1 cellular context compared by ENCODE assay signal in the genomic region with DNA sequence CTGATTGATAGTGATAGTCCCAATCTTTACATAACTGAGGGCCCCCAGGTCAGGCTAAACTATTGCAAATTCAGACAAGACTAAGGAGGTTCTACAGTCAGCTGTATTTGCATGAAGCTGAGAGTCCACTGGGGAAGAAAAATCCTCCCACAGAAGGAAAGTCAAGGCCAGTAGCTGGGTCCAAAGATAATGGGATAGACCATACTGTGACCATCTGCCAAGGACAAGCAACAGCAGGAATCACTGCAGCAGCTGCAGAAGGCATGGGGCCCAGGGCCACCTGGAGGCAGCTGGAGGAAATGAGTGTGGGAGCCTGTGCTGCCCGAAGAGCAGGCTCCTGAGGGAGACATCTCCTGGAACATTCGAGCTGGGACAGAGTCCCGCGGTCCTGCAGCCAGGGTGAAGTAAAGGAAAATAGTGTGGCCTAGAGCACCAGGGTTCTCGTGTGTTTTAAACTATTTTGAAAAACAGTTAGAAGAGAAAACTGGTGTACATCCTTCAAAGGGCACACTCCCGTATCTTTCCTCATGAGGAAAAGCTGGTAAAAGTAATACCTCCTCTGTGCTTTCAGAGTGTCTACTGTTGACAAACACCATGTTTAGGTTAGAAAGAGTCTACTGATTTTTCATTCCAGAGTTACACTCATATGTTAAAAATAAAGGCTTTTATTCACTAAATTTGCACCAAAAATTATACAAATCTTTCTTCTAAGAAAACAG.
TF ChIP-seq lines count a peak whose summit lies in the region.

No MANE protein-coding gene starts in this region.

TF ChIP-seq in HepG2, 621 proteins besides CTCF, POLR2A, EP300 and RAD21 (continued from another document and continues in another):
- TF ChIP-seq, protein P1, sequence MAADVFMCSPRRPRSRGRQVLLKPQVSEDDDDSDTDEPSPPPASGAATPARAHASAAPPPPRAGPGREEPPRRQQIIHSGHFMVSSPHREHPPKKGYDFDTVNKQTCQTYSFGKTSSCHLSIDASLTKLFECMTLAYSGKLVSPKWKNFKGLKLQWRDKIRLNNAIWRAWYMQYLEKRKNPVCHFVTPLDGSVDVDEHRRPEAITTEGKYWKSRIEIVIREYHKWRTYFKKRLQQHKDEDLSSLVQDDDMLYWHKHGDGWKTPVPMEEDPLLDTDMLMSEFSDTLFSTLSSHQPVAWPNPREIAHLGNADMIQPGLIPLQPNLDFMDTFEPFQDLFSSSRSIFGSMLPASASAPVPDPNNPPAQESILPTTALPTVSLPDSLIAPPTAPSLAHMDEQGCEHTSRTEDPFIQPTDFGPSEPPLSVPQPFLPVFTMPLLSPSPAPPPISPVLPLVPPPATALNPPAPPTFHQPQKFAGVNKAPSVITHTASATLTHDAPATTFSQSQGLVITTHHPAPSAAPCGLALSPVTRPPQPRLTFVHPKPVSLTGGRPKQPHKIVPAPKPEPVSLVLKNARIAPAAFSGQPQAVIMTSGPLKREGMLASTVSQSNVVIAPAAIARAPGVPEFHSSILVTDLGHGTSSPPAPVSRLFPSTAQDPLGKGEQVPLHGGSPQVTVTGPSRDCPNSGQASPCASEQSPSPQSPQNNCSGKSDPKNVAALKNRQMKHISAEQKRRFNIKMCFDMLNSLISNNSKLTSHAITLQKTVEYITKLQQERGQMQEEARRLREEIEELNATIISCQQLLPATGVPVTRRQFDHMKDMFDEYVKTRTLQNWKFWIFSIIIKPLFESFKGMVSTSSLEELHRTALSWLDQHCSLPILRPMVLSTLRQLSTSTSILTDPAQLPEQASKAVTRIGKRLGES (CRISPR knock-in tag; IDR thresholded peaks at IDR 0.05; ENCODE audit: borderline replicate concordance), result no peak
- TF ChIP-seq ZSCAN20 (CRISPR knock-in tag; IDR thresholded peaks at IDR 0.05; ENCODE audit: borderline replicate concordance) (no peak), SUZ12 (IDR thresholded peaks at IDR 0.05; ENCODE audit: low read depth, low read length) (no peak), POLR2AphosphoS2 (IDR thresholded peaks at IDR 0.05; ENCODE audit: low read depth, low read length) (no peak), SRF (IDR thresholded peaks at IDR 0.05; ENCODE audit: low read depth, low read length) (no peak), ZNF547 (CRISPR knock-in tag; IDR thresholded peaks at IDR 0.05) (no peak), REPIN1 (CRISPR knock-in tag; IDR thresholded peaks at IDR 0.05; ENCODE audit: borderline replicate concordance, low read depth) (peak; percentile 75; the same call in 1 of the 2 replicates), MEIS2 (CRISPR knock-in tag; IDR thresholded peaks at IDR 0.05) (0 out of 2 replicates have a peak, but pooled peaks have one; percentile 39), CCAR2 (optimal IDR thresholded peaks at IDR 0.05; ENCODE audit: low read depth, low read length) (no peak), BHLHE40 (IDR thresholded peaks at IDR 0.05; ENCODE audit: low read length) (no peak), ZNF784 (CRISPR knock-in tag; IDR thresholded peaks at IDR 0.05; ENCODE audit: borderline replicate concordance) (no peak), GLI4 (CRISPR knock-in tag; IDR thresholded peaks at IDR 0.05; ENCODE audit: borderline replicate concordance) (no peak), ZBTB39 (CRISPR knock-in tag; IDR thresholded peaks at IDR 0.05) (peak; percentile 91), HOMEZ (CRISPR knock-in tag; IDR thresholded peaks at IDR 0.05; ENCODE audit: low read depth) (peak; percentile 74), LRRFIP1 (CRISPR knock-in tag; conservative IDR thresholded peaks at IDR 0.05) (no peak), ZBTB37 (CRISPR knock-in tag; IDR thresholded peaks at IDR 0.05) (no peak), ZNF644 (CRISPR knock-in tag; IDR thresholded peaks at IDR 0.05; ENCODE audit: low read depth) (peak; percentile 80), SOX6 (IDR thresholded peaks at IDR 0.05) (no peak), SOX6 (CRISPR knock-in tag; IDR thresholded peaks at IDR 0.05) (peak; percentile 84), NCOA5 (CRISPR knock-in tag; IDR thresholded peaks at IDR 0.05) (no peak), SATB2 (CRISPR knock-in tag; IDR thresholded peaks at IDR 0.05) (no peak), ZFP41 (CRISPR knock-in tag; IDR thresholded peaks at IDR 0.05; ENCODE audit: borderline replicate concordance) (no peak), FOXP1 (IDR thresholded peaks at IDR 0.05) (no peak), FOXP1 (CRISPR knock-in tag; IDR thresholded peaks at IDR 0.05) (peak; percentile 54; the same call in 1 of the 2 replicates), DMTF1 (CRISPR knock-in tag; IDR thresholded peaks at IDR 0.05) (no peak)
- TF ChIP-seq, protein P2, sequence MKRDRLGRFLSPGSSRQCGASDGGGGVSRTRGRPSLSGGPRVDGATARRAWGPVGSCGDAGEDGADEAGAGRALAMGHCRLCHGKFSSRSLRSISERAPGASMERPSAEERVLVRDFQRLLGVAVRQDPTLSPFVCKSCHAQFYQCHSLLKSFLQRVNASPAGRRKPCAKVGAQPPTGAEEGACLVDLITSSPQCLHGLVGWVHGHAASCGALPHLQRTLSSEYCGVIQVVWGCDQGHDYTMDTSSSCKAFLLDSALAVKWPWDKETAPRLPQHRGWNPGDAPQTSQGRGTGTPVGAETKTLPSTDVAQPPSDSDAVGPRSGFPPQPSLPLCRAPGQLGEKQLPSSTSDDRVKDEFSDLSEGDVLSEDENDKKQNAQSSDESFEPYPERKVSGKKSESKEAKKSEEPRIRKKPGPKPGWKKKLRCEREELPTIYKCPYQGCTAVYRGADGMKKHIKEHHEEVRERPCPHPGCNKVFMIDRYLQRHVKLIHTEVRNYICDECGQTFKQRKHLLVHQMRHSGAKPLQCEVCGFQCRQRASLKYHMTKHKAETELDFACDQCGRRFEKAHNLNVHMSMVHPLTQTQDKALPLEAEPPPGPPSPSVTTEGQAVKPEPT (CRISPR knock-in tag; IDR thresholded peaks at IDR 0.05; ENCODE audit: low read depth), result no peak
- TF ChIP-seq, protein P3, sequence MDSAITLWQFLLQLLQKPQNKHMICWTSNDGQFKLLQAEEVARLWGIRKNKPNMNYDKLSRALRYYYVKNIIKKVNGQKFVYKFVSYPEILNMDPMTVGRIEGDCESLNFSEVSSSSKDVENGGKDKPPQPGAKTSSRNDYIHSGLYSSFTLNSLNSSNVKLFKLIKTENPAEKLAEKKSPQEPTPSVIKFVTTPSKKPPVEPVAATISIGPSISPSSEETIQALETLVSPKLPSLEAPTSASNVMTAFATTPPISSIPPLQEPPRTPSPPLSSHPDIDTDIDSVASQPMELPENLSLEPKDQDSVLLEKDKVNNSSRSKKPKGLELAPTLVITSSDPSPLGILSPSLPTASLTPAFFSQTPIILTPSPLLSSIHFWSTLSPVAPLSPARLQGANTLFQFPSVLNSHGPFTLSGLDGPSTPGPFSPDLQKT (CRISPR knock-in tag; IDR thresholded peaks at IDR 0.05; ENCODE audit: borderline replicate concordance), result no peak
- TF ChIP-seq, protein P4, sequence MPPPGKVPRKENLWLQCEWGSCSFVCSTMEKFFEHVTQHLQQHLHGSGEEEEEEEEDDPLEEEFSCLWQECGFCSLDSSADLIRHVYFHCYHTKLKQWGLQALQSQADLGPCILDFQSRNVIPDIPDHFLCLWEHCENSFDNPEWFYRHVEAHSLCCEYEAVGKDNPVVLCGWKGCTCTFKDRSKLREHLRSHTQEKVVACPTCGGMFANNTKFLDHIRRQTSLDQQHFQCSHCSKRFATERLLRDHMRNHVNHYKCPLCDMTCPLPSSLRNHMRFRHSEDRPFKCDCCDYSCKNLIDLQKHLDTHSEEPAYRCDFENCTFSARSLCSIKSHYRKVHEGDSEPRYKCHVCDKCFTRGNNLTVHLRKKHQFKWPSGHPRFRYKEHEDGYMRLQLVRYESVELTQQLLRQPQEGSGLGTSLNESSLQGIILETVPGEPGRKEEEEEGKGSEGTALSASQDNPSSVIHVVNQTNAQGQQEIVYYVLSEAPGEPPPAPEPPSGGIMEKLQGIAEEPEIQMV (CRISPR knock-in tag; IDR thresholded peaks at IDR 0.05; ENCODE audit: low read depth), result peak; percentile 71; the same call in 1 of the 2 replicates
- TF ChIP-seq, protein P5, sequence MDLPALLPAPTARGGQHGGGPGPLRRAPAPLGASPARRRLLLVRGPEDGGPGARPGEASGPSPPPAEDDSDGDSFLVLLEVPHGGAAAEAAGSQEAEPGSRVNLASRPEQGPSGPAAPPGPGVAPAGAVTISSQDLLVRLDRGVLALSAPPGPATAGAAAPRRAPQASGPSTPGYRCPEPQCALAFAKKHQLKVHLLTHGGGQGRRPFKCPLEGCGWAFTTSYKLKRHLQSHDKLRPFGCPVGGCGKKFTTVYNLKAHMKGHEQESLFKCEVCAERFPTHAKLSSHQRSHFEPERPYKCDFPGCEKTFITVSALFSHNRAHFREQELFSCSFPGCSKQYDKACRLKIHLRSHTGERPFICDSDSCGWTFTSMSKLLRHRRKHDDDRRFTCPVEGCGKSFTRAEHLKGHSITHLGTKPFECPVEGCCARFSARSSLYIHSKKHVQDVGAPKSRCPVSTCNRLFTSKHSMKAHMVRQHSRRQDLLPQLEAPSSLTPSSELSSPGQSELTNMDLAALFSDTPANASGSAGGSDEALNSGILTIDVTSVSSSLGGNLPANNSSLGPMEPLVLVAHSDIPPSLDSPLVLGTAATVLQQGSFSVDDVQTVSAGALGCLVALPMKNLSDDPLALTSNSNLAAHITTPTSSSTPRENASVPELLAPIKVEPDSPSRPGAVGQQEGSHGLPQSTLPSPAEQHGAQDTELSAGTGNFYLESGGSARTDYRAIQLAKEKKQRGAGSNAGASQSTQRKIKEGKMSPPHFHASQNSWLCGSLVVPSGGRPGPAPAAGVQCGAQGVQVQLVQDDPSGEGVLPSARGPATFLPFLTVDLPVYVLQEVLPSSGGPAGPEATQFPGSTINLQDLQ (CRISPR knock-in tag; IDR thresholded peaks at IDR 0.05), result no peak
